Comparison of ENCODE assay signal across 35 cellular contexts in the genomic region with DNA sequence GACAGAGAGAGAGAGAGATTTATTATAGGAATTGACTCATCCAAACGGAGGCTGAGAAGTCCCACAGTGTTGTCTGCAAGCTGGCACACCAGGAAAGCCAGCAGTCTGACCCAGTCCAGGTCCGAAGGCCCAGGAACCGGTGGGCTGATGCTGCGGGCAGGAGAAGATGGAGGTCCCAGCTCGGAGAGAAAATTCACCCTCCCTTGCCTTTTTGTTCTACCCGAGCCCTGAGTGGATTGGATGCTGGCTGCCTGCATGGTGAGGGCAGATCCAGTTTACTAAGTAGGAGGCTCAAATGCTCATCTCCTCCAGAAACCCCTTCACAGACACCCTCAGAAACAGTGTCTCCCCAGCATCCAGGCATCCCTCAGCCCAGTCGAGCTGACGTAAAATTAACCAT. TPM values are rescaled to one million over a fixed set of nuclear protein-coding genes. Genes with fewer than 3 reads are reported as not detected.
"Had no signal": no experiment of that assay in that cellular context is flagged by ENCODE, and none has a peak within 500 bp of the region (broad histone marks: within the 10 kb centered on the region; RNA-seq: fewer than 3 reads in every experiment).

No MANE protein-coding gene starts in this region.

- H3K9me3 ChIP-seq: adrenal gland, body of pancreas, breast epithelium had no signal

- H3K36me3 ChIP-seq: adrenal gland, brain microvascular endothelial cell, breast epithelium had no signal

- H3K4me1 ChIP-seq: adrenal gland, body of pancreas, breast epithelium had no signal

- H3K27ac ChIP-seq: adrenal gland, body of pancreas, brain microvascular endothelial cell, breast epithelium, VCaP had no signal

- FAIRE-seq: astrocyte, TTC549 had no signal

- DNase-seq: activated B cell treated with CpG ODN at 0.5 μM for 24 hours; activated CD4-positive, alpha-beta memory T cell treated with anti-CD3 and anti-CD28 coated beads for 36 hours; activated CD4-positive, alpha-beta T cell treated with anti-CD3 and anti-CD28 coated beads for 4 hours; activated CD4-positive, alpha-beta T cell treated with anti-CD3 and anti-CD28 coated beads, Interleukin-2, amount 10 ng/mL, durations not matched to agents 24 days and 14 days; activated CD4-positive, alpha-beta T cell treated with anti-CD3 and anti-CD28 coated beads, Interleukin-2, amount 50 U/mL, for 1 hour; activated CD4-positive, alpha-beta T cell treated with anti-CD3 and anti-CD28 coated beads, Interleukin-2, amount 50 U/mL, for 4 hours; activated CD4-positive, CD25-positive, alpha-beta regulatory T cell treated with anti-CD3 and anti-CD28 coated beads, Interleukin-2, amount 50 U/mL, for 72 hours; activated CD8-positive, alpha-beta memory T cell treated with anti-CD3 and anti-CD28 coated beads, Interleukin-2, amount 50 U/mL, for 4 hours; activated CD8-positive, alpha-beta T cell treated with anti-CD3 and anti-CD28 coated beads for 36 hours; activated effector memory CD4-positive, alpha-beta T cell treated with anti-CD3 and anti-CD28 coated beads, Interleukin-2, amount 50 U/mL, for 16 hours; activated gamma-delta T cell treated with Interleukin-2 at 50 U/mL for 16 hours; activated naive CD4-positive, alpha-beta T cell; activated naive CD4-positive, alpha-beta T cell treated with anti-CD3 and anti-CD28 coated beads for 36 hours; activated naive CD4-positive, alpha-beta T cell treated with anti-CD3 and anti-CD28 coated beads, Interleukin-2, amount 50 U/mL, for 16 hours; activated naive CD8-positive, alpha-beta T cell treated with anti-CD3 and anti-CD28 coated beads for 36 hours; activated T-cell treated with anti-CD3 and anti-CD28 coated beads for 4 hours; activated T-cell treated with anti-CD3 and anti-CD28 coated beads, Interleukin-2, amount 50 U/mL, for 1 hour; activated T-cell treated with anti-CD3 and anti-CD28 coated beads, Interleukin-2, amount 50 U/mL, for 4 hours; activated T-cell treated with anti-CD3 and anti-CD28 coated beads, Interleukin-2, amount 50 U/mL, for 72 hours; adrenal gland; amniotic stem cell; aorta; brain microvascular endothelial cell; central memory CD4-positive, alpha-beta T cell; T-helper 1 cell; T-helper 2 cell; T-helper 9 cell had no signal

- H3K27me3 ChIP-seq: adrenal gland, body of pancreas, breast epithelium had no signal

- H3K4me3 ChIP-seq: adrenal gland, body of pancreas, breast epithelium had no signal

- ATAC-seq: activated CD8-positive, alpha-beta T cell treated with anti-CD3 and anti-CD28 coated beads for 36 hours; activated naive CD4-positive, alpha-beta T cell treated with anti-CD3 and anti-CD28 coated beads, Interleukin-2, amount 50 U/mL, for 72 hours; activated T-cell treated with anti-CD3 and anti-CD28 coated beads, Interleukin-2, amount 50 U/mL, for 4 hours; activated T-cell treated with anti-CD3 and anti-CD28 coated beads, Interleukin-2, amount 50 U/mL, for 72 hours; activated T-helper 17 cell treated with anti-CD3 and anti-CD28 coated beads, Interleukin-2, amount 50 U/mL, for 72 hours; body of pancreas had no signal

RNA-seq across cellular contexts. Expression of a gene that starts 28.0 kb away (rescaled TPM):
- total RNA-seq: activated B cell treated with CpG ODN at 0.5 μM for 24 hours; activated naive CD4-positive, alpha-beta T cell treated with anti-CD3 and anti-CD28 coated beads for 36 hours; activated T-helper 1 cell treated with anti-CD3 and anti-CD28 coated beads, Interleukin-12 subunit alpha, Interleukin-12 subunit beta, Interleukin-2, Interleukin-4 antibody, amounts not matched to agents 30 ng/mL and 10 ng/mL and 1 ng/mL, durations not matched to agents 14 hours and 24 hours and 36 hours had no signal
